8 cellular contexts compared by ENCODE assay signal in genomic region chr19:47778089-47778953, GRCh38. TPM values are rescaled to one million over a fixed set of nuclear protein-coding genes. Genes with fewer than 3 reads are reported as not detected.
DNase-seq lines count a peak whose midpoint lies in the region; ATAC-seq and TF ChIP-seq lines count a peak whose summit lies in the region.

TSS of gene SELENOW (plus strand) at chr19:47778703. CDS start at chr19:47778786, 83 bp downstream.

- peak within 1 kb of the TSS; percentile 100 for H3K27ac Mint-ChIP-seq in endothelial cell (ENCODE audit: unreplicated experiment)

- ATAC-seq in GM19395 (IDR thresholded peaks at IDR 0.05; ENCODE audit: unreplicated experiment): peak; percentile 73

- DNase-seq in BE2C (peak; percentile 83), HS-5 (ENCODE audit: low read depth) (peak; percentile 53), NOMO-1 treated with dmso at 0.1 percent for 144 hours (lab: John Stamatoyannopoulos, UW; ENCODE audit: unreplicated experiment) (peak; percentile 48), endothelial cell (ENCODE audit: low spot score) (peak; percentile 82), midbrain (lab: John Stamatoyannopoulos, UW) (peak; percentile 88)
- DNase-seq in activated CD8-positive, alpha-beta memory T cell treated with anti-CD3 and anti-CD28 coated beads, Interleukin-2, amount 50 U/mL, for 4 hours: peak; percentile 76
- DNase-seq in stimulated activated CD8-positive, alpha-beta memory T cell treated with anti-CD3 and anti-CD28 coated beads, Interleukin-15, amount 100 ng/mL, for 48 hours (ENCODE audit: low read depth in 2 of 2): peak; percentile 69 to 70

- peak within 1 kb of the TSS; percentile 97 for H3K4me3 Mint-ChIP-seq in endothelial cell (ENCODE audit: unreplicated experiment)

- peaks cover 31% of the 10 kb centered on the region for H3K36me3 Mint-ChIP-seq in endothelial cell (ENCODE audit: low read depth, unreplicated experiment)

- no peaks in the 10 kb centered on the region for H3K27me3 ChIP-seq in BE2C

- H3K4me1 ChIP-seq in BE2C: no peaks in the 10 kb centered on the region

- no peak for TF ChIP-seq CTCF in BE2C (IDR thresholded peaks at IDR 0.05; ENCODE audit: low read depth, low read length)
- no peak for TF ChIP-seq CTCF in endothelial cell (IDR thresholded peaks at IDR 0.05; ENCODE audit: unreplicated experiment)

- H3K9me3 ChIP-seq in BE2C: no peaks in the 10 kb centered on the region

- peaks cover 39% of the 10 kb centered on the region for H3K4me1 Mint-ChIP-seq in endothelial cell (ENCODE audit: unreplicated experiment)

- H3K9me3 Mint-ChIP-seq in endothelial cell (ENCODE audit: unreplicated experiment): no peaks in the 10 kb centered on the region

- H3K36me3 ChIP-seq in BE2C: peaks cover 6% of the 10 kb centered on the region

- peaks cover 10% of the 10 kb centered on the region for H3K27me3 Mint-ChIP-seq in endothelial cell (ENCODE audit: unreplicated experiment)

- H3K4me3 ChIP-seq in BE2C (ENCODE audit: low read depth, low read length): peak within 1 kb of the TSS; percentile 88

RNA-seq across cellular contexts. Expression of gene SELENOW, which starts in this region (rescaled TPM):
- polyA plus RNA-seq in BE2C (2012; ENCODE audit: insufficient read depth, insufficient read length, low read depth): 76.2 TPM
- total RNA-seq in endothelial cell (ENCODE audit: unreplicated experiment): 791 TPM

Comparison
In these comparisons a context has a peak if more than half of its experiments do, and no peak if none do; other contexts are left out.
1. Peak in every context shown above with its lines: DNase-seq, ATAC-seq and H3K4me3 ChIP-seq.